8 cellular contexts compared by ENCODE assay signal in genomic region chr3:149339931-149340309, GRCh38. TPM values are rescaled to one million over a fixed set of nuclear protein-coding genes. Genes with fewer than 3 reads are reported as not detected.
DNase-seq lines count a peak whose midpoint lies in the region; ATAC-seq and TF ChIP-seq lines count a peak whose summit lies in the region.

No MANE protein-coding gene starts in this region.

- H3K36me3 ChIP-seq in brain microvascular endothelial cell (replicated peaks) (no peaks in the 10 kb centered on the region), tibial artery (no peaks in the 10 kb centered on the region), OCI-LY7 (ENCODE audit: insufficient read depth, low read length) (no peaks in the 10 kb centered on the region)

- POLR2A ChIA-PET in OCI-LY7 (lab: Charles Lee) (no interaction called here), GM10248 (lab: Yijun Ruan, JAX) (no interaction called here)

- ATAC-seq in GM18858 (IDR thresholded peaks at IDR 0.05; ENCODE audit: unreplicated experiment): no peak

- H3K4me1 ChIP-seq in tibial artery (peaks cover 0 to 35% (median 16%) of the 10 kb centered on the region in 4 donors), OCI-LY7 (ENCODE audit: insufficient read depth, low read length, poor library complexity, severe bottlenecking) (no peaks in the 10 kb centered on the region)

- H3K9me3 ChIP-seq in tibial artery (no peaks in the 10 kb centered on the region), OCI-LY7 (ENCODE audit: low read length) (no peaks in the 10 kb centered on the region)

- DNase-seq in Ammon's horn (ENCODE audit: low spot score): peak; percentile 8
- DNase-seq in M059J (ENCODE audit: low read depth): peak; percentile 100
- peak; percentile 97 for DNase-seq in brain microvascular endothelial cell
- DNase-seq in islet precursor cell: peak; percentile 98
- DNase-seq in tibial artery: peak; percentile 89 to 93
- no peak for DNase-seq in OCI-LY7 (ENCODE audit: low spot score)
- DNase-seq in GM10248 (ENCODE audit: extremely low spot score): no peak

- H3K9me2 ChIP-seq in OCI-LY7 (ENCODE audit: insufficient read depth, low read length): no peaks in the 10 kb centered on the region

- H2AFZ ChIP-seq in OCI-LY7 (ENCODE audit: low read length): no peak overlapping the region

- no peak overlapping the region for H3K4me2 ChIP-seq in OCI-LY7 (ENCODE audit: low read length)

- in situ Hi-C loops in brain microvascular endothelial cell (cut with HindIII; ENCODE audit: low pct_ligation_motif_present, low sequenced_read_pairs): no loop called here

- no peaks in the 10 kb centered on the region for H3K79me2 ChIP-seq in OCI-LY7 (ENCODE audit: insufficient read depth, low read depth, low read length)

- H3K4me3 ChIP-seq in brain microvascular endothelial cell (ENCODE audit: low read depth, low read length) (no peak overlapping the region), tibial artery (no peak overlapping the region), OCI-LY7 (ENCODE audit: low read depth, low read length, poor library complexity, severe bottlenecking) (no peak overlapping the region)

- H3K27me3 ChIP-seq in brain microvascular endothelial cell (replicated peaks): no peaks in the 10 kb centered on the region
- H3K27me3 ChIP-seq in tibial artery: no peaks in the 10 kb centered on the region

- H4K20me1 ChIP-seq in OCI-LY7 (ENCODE audit: insufficient read depth, low read length): no peaks in the 10 kb centered on the region

- intact Hi-C loops in tibial artery (cut with DNase I; ENCODE audit: low total_unique reads) (no loop called here), OCI-LY7 (cut with micrococcal nuclease; ENCODE audit: unreplicated experiment) (no loop called here)

- no peak for TF ChIP-seq CTCF in brain microvascular endothelial cell (IDR thresholded peaks at IDR 0.05; ENCODE audit: low read depth, low read length, missing control alignments)
- no peak for TF ChIP-seq CTCF in tibial artery (IDR thresholded peaks at IDR 0.05)
- TF ChIP-seq CTCF in OCI-LY7 (conservative IDR thresholded peaks at IDR 0.05; ENCODE audit: low read length): no peak
- no peak for TF ChIP-seq CTCF in GM10248 (IDR thresholded peaks at IDR 0.05; ENCODE audit: control extremely low read depth, extremely low read depth, low read depth, missing control alignments)

- H3K27ac ChIP-seq in brain microvascular endothelial cell (peak overlapping the region; percentile 53), tibial artery (peak overlapping the region; percentile 51 to 78), OCI-LY7 (ENCODE audit: low read depth, low read length, poor library complexity, severe bottlenecking) (no peak overlapping the region)

- CTCF ChIA-PET in OCI-LY7 (lab: Charles Lee; ENCODE audit: unreplicated experiment): no interaction called here
- CTCF ChIA-PET in GM10248 (lab: Yijun Ruan, JAX): interaction anchor here (1.4 kb wide), 2 partner anchors 8 to 12 kb away, joined by 5 to 7 read pairs; no protein-coding TSS in a partner anchor

- no TSS peak for BruUV-seq in OCI-LY7 (replicated peaks; lab: Mats Ljungman, UMichigan)

RNA-seq across cellular contexts. Expression of gene TM4SF18, which starts 6.5 kb away (rescaled TPM):
- 19.7 and 25.4 TPM in 2 replicates for total RNA-seq in M059J (2014; rRNA removed; shearing (Covaris generic))
- total RNA-seq in OCI-LY7 (2014; rRNA removed; shearing (Covaris generic)): not detected in 2 replicates
- not detected in 2 replicates for total RNA-seq in OCI-LY7 (2022)

RNA-seq across cellular contexts. Expression of gene TM4SF1, which starts 37.5 kb away (rescaled TPM):
- 188 and 207 TPM in 2 replicates for total RNA-seq in M059J (2014; rRNA removed; shearing (Covaris generic))
- not detected in 2 replicates for total RNA-seq in OCI-LY7 (2014; rRNA removed; shearing (Covaris generic))
- not detected in 2 replicates for total RNA-seq in OCI-LY7 (2022)

Comparison
In these comparisons a context has a peak if more than half of its experiments do, and no peak if none do; other contexts are left out.
1. DNase-seq: peak in Ammon's horn (single experiment), M059J (single experiment), brain microvascular endothelial cell (single experiment), islet precursor cell (single experiment) and tibial artery (2 of 2); none in OCI-LY7 (single experiment) and GM10248 (single experiment).
2. RNA of gene TM4SF18, which starts 6.5 kb away (total RNA-seq): 19.7 to 25.4 TPM in M059J; not detected in OCI-LY7; every median in the first group is over 10 times any median in the second.
3. RNA of gene TM4SF1, which starts 37.5 kb away (total RNA-seq): 188 to 207 TPM in M059J; not detected in OCI-LY7; every median in the first group is over 100 times any median in the second.